ENCODE assay signal across 11 cellular contexts in genomic region chr3:78978037-78978436, GRCh38.
DNase-seq lines count a peak whose midpoint lies in the region; ATAC-seq and TF ChIP-seq lines count a peak whose summit lies in the region.
"Had no signal": no experiment of that assay in that cellular context is flagged by ENCODE, and none has a peak within 500 bp of the region (broad histone marks: within the 10 kb centered on the region; RNA-seq: fewer than 3 reads in every experiment).

No MANE protein-coding gene starts in this region.

- no peaks in the 10 kb centered on the region for H3K27me3 Mint-ChIP-seq in activated T-cell treated with anti-CD3 and anti-CD28 coated beads, Interleukin-2, amount 50 U/mL, for 72 hours (ENCODE audit: low read depth)

- CTCF ChIA-PET in HEK293 (lab: Yijun Ruan, JAX), result interaction anchor here (1.0 to 2.8 kb wide), 4 partner anchors 10 to 316 kb away, joined by 3 to 10 read pairs (median 3); no protein-coding TSS in a partner anchor

- H3K27me3 ChIP-seq in SJCRH30, result no peaks in the 10 kb centered on the region

- in situ Hi-C loops in SK-MEL-5 (cut with HindIII; ENCODE audit: low pct_unique_long_range_greater_than_20kb, low sequenced_read_pairs), result no loop called here

- POLR2A ChIA-PET in HEK293 (lab: Yijun Ruan, JAX), result no interaction called here

- no peak overlapping the region for H3K27ac Mint-ChIP-seq in activated T-cell treated with anti-CD3 and anti-CD28 coated beads, Interleukin-2, amount 50 U/mL, for 72 hours

- H3K9me3 ChIP-seq in HEK293 (ENCODE audit: control insufficient read depth, insufficient read depth, low read depth, low read length), result no peaks in the 10 kb centered on the region
- H3K9me3 ChIP-seq in SJCRH30 (replicated peaks), result no peaks in the 10 kb centered on the region

- H3K4me3 ChIP-seq in AG09309 (ENCODE audit: control insufficient read depth, low read depth, low read length), result no peak overlapping the region
- no peak overlapping the region for H3K4me3 ChIP-seq in HEK293 (ENCODE audit: low read depth, low read length)
- no peak overlapping the region for H3K4me3 ChIP-seq in SJCRH30
- H3K4me3 ChIP-seq: skin epidermis had no signal

- H3K9me3 Mint-ChIP-seq in activated T-cell treated with anti-CD3 and anti-CD28 coated beads, Interleukin-2, amount 50 U/mL, for 72 hours, result peaks cover 4 to 5% of the 10 kb centered on the region in 2 donors

- H3K36me3 ChIP-seq in HEK293 (ENCODE audit: control insufficient read depth in 2 of 2, insufficient read depth in 1 of 2, low read length in 2 of 2) (no peaks in the 10 kb centered on the region), SJCRH30 (peaks cover 2% of the 10 kb centered on the region; the same call in 1 of the 2 replicates)

- peaks cover 0 to 2% of the 10 kb centered on the region in 2 donors for H3K36me3 Mint-ChIP-seq in activated T-cell treated with anti-CD3 and anti-CD28 coated beads, Interleukin-2, amount 50 U/mL, for 72 hours (ENCODE audit: insufficient read depth in 2 of 2)

- H3K27ac ChIP-seq in HEK293 (ENCODE audit: extremely low read depth, low read depth, low read length) (no peak overlapping the region), SJCRH30 (no peak overlapping the region)
- H3K27ac ChIP-seq: skin epidermis had no signal

- H3K4me1 ChIP-seq in HEK293 (ENCODE audit: control insufficient read depth, insufficient read depth, low read length) (peaks cover 13% of the 10 kb centered on the region), SJCRH30 (peaks cover 3% of the 10 kb centered on the region; the same call in 1 of the 2 replicates)

- no peak overlapping the region for H3K4me3 Mint-ChIP-seq in activated T-cell treated with anti-CD3 and anti-CD28 coated beads, Interleukin-2, amount 50 U/mL, for 72 hours

- ATAC-seq in activated T-cell treated with anti-CD3 and anti-CD28 coated beads, Interleukin-2, amount 50 U/mL, for 72 hours (replicated peaks in 1 of 2), result no peak

- DNase-seq in AG09309 (ENCODE audit: low read depth) (no peak), SK-MEL-5 (ENCODE audit: low read depth, low spot score) (peak; percentile 66), foreskin melanocyte (peak; percentile 20), SJCRH30 (no peak), cortex of kidney (lab: John Stamatoyannopoulos, UW) (no peak), cerebellar nuclear complex (lab: John Stamatoyannopoulos, UW) (no peak)
- DNase-seq in activated T-cell treated with anti-CD3 and anti-CD28 coated beads, Interleukin-2, amount 50 U/mL, for 72 hours, result no peak
- DNase-seq: islet precursor cell; NK-92 treated with Interleukin-12 subunit alpha and Interleukin-12 subunit beta, amount 100 ng/mL, for 24 hours had no signal

- peak; percentile 49 for TF ChIP-seq CTCF in AG09309 (IDR thresholded peaks at IDR 0.05; ENCODE audit: control insufficient read depth, insufficient read depth, low read depth, low read length, missing control alignments)
- no peak; the same call in 1 of the 2 replicates for TF ChIP-seq CTCF in HEK293 (tag by site-specific recombination; IDR thresholded peaks at IDR 0.05)

- H3K4me1 Mint-ChIP-seq in activated T-cell treated with anti-CD3 and anti-CD28 coated beads, Interleukin-2, amount 50 U/mL, for 72 hours (ENCODE audit: low read depth), result no peaks in the 10 kb centered on the region

TF ChIP-seq in HEK293, 187 proteins besides CTCF, POLR2A, EP300 and RAD21:
- TF ChIP-seq ZNF654 (tag by site-specific recombination; IDR thresholded peaks at IDR 0.05; ENCODE audit: low read depth), result peak; percentile 52
- TF ChIP-seq PRDM10 (tag by site-specific recombination; IDR thresholded peaks at IDR 0.05), result no peak
- no peak for TF ChIP-seq ZNF704 (tag by site-specific recombination; IDR thresholded peaks at IDR 0.05)
- TF ChIP-seq ZNF174 (tag by site-specific recombination; IDR thresholded peaks at IDR 0.05), result no peak

Comparison
In these comparisons a context has a peak if more than half of its experiments do, and no peak if none do; other contexts are left out.
1. DNase-seq: peak in SK-MEL-5 (single experiment) and foreskin melanocyte (single experiment); none in AG09309 (single experiment), activated T-cell treated with anti-CD3 and anti-CD28 coated beads, Interleukin-2, amount 50 U/mL, for 72 hours (0 of 2), SJCRH30 (0 of 2), cortex of kidney (single experiment) and cerebellar nuclear complex (0 of 2).